ENCODE assay signal across 14 cellular contexts in genomic region chr7:110317699-110318265, GRCh38.
DNase-seq lines count a peak whose midpoint lies in the region; ATAC-seq and TF ChIP-seq lines count a peak whose summit lies in the region.
"Had no signal": no experiment of that assay in that cellular context is flagged by ENCODE, and none has a peak within 500 bp of the region (broad histone marks: within the 10 kb centered on the region; RNA-seq: fewer than 3 reads in every experiment).

No MANE protein-coding gene starts in this region.

- TF ChIP-seq CTCF in brain microvascular endothelial cell (IDR thresholded peaks at IDR 0.05; ENCODE audit: low read depth, low read length, missing control alignments): no peak
- no peak for TF ChIP-seq CTCF in right lobe of liver (IDR thresholded peaks at IDR 0.05)
- TF ChIP-seq CTCF in gastroesophageal sphincter (IDR thresholded peaks at IDR 0.05): no peak

- WGBS in right lobe of liver (ENCODE audit: insufficient coverage, low coverage, low lambda C conversion rate, missing lambda C conversion rate): 57% methylated on average over 2 of the region's 2 CpGs
- 72 to 74% methylated on average over 2 of the region's 2 CpGs for WGBS in gastroesophageal sphincter (ENCODE audit: low coverage in 1 of 2), 2 donors

- no peak overlapping the region for H3K4me3 ChIP-seq in BLaER1 treated with 17β-estradiol and CSF1 and Interleukin-3, amounts not matched to agents 10 nM and 100 nM
- no peak overlapping the region for H3K4me3 ChIP-seq in brain microvascular endothelial cell (ENCODE audit: low read depth, low read length)
- no peak overlapping the region for H3K4me3 ChIP-seq in right lobe of liver
- H3K4me3 ChIP-seq in gastroesophageal sphincter: no peak overlapping the region

- no peak for TF ChIP-seq POLR2A in right lobe of liver (IDR thresholded peaks at IDR 0.05)
- no peak for TF ChIP-seq POLR2A in gastroesophageal sphincter (IDR thresholded peaks at IDR 0.05)

- peak overlapping the region in 1 of 11 experiments; percentile 9; a peak in 1 of 22 replicates for H3K27ac ChIP-seq in BLaER1 treated with 17β-estradiol and CSF1 and Interleukin-3, amounts not matched to agents 10 nM and 100 nM
- H3K27ac ChIP-seq in brain microvascular endothelial cell (peak overlapping the region; percentile 0), right lobe of liver (no peak overlapping the region), gastroesophageal sphincter (no peak overlapping the region)

- no peaks in the 10 kb centered on the region; a peak in 1 of 22 replicates for H3K27me3 ChIP-seq in BLaER1 treated with 17β-estradiol and CSF1 and Interleukin-3, amounts not matched to agents 10 nM and 100 nM
- H3K27me3 ChIP-seq in brain microvascular endothelial cell (replicated peaks) (no peaks in the 10 kb centered on the region), right lobe of liver (no peaks in the 10 kb centered on the region), gastroesophageal sphincter (no peaks in the 10 kb centered on the region)

- in situ Hi-C loops in brain microvascular endothelial cell (cut with HindIII; ENCODE audit: low pct_ligation_motif_present, low sequenced_read_pairs): no loop called here

- peak; percentile 52 to 85 (median 68) for ATAC-seq in right lobe of liver
- no peak for ATAC-seq in left colon
- ATAC-seq in gastroesophageal sphincter: no peak
- ATAC-seq in GM18867 (IDR thresholded peaks at IDR 0.05; ENCODE audit: unreplicated experiment): no peak

- no peak for TF ChIP-seq EP300 in gastroesophageal sphincter (IDR thresholded peaks at IDR 0.05)

- peak overlapping the region; percentile 8 to 45 (median 27); a peak in 14 of 22 replicates for H3K4me2 ChIP-seq in BLaER1 treated with 17β-estradiol and CSF1 and Interleukin-3, amounts not matched to agents 10 nM and 100 nM

- no peaks in the 10 kb centered on the region for H4K20me1 ChIP-seq in BLaER1 treated with 17β-estradiol and CSF1 and Interleukin-3, amounts not matched to agents 10 nM and 100 nM

- intact Hi-C loops in right lobe of liver (cut with DNase I): no loop called here
- intact Hi-C loops in left colon (cut with DNase I, micrococcal nuclease): no loop called here

- H3K4me1 ChIP-seq in BLaER1 treated with 17β-estradiol and CSF1 and Interleukin-3, amounts not matched to agents 10 nM and 100 nM: peaks cover 8 to 13% (median 10%) of the 10 kb centered on the region in 10 experiments; a peak in 17 of 20 replicates
- H3K4me1 ChIP-seq in right lobe of liver: no peaks in the 10 kb centered on the region
- no peaks in the 10 kb centered on the region for H3K4me1 ChIP-seq in gastroesophageal sphincter

- peaks cover 27 to 43% (median 35%) of the 10 kb centered on the region in 11 experiments for H3K9me3 ChIP-seq in BLaER1 treated with 17β-estradiol and CSF1 and Interleukin-3, amounts not matched to agents 10 nM and 100 nM (replicated peaks in 1 of 11)
- H3K9me3 ChIP-seq in right lobe of liver (no peaks in the 10 kb centered on the region), gastroesophageal sphincter (peaks cover 0 to 8% (median 0%) of the 10 kb centered on the region in 3 donors)

- H3K9ac ChIP-seq in BLaER1 treated with 17β-estradiol and CSF1 and Interleukin-3, amounts not matched to agents 10 nM and 100 nM: no peak overlapping the region

- H3K36me3 ChIP-seq in BLaER1 treated with 17β-estradiol and CSF1 and Interleukin-3, amounts not matched to agents 10 nM and 100 nM: no peaks in the 10 kb centered on the region
- H3K36me3 ChIP-seq in brain microvascular endothelial cell (replicated peaks) (no peaks in the 10 kb centered on the region), right lobe of liver (no peaks in the 10 kb centered on the region), gastroesophageal sphincter (no peaks in the 10 kb centered on the region)

- peak; percentile 6 for DNase-seq in M059J (ENCODE audit: low read depth)
- peak; percentile 74 for DNase-seq in brain microvascular endothelial cell
- DNase-seq in right lobe of liver: no peak
- DNase-seq in medulla oblongata (ENCODE audit: extremely low spot score): no peak
- no peak for DNase-seq in left colon
- DNase-seq: amniotic stem cell; C1 segment of cervical spinal cord; GDM1; NCI-H2227 treated with DMSO at 0.1 percent for 48 hours; RPMI8226; stimulated activated CD4-positive, alpha-beta T cell treated with anti-CD3 and anti-CD28 coated beads, Interleukin-4, amount 100 ng/mL, for 4 hours had no signal

Comparison
In these comparisons a context has a peak if more than half of its experiments do, and no peak if none do; other contexts are left out.
1. DNase-seq: peak in M059J (single experiment) and brain microvascular endothelial cell (single experiment); none in right lobe of liver (0 of 3), medulla oblongata (single experiment) and left colon (0 of 2).
2. ATAC-seq: peak in right lobe of liver (4 of 4); none in left colon (single experiment), gastroesophageal sphincter (single experiment) and GM18867 (single experiment).